Comparison of ENCODE assay signal across 21 cellular contexts in genomic region chr1:61457526-61457925, GRCh38.
DNase-seq lines count a peak whose midpoint lies in the region; ATAC-seq and TF ChIP-seq lines count a peak whose summit lies in the region.
"Had no signal": no experiment of that assay in that cellular context is flagged by ENCODE, and none has a peak within 500 bp of the region (broad histone marks: within the 10 kb centered on the region; RNA-seq: fewer than 3 reads in every experiment).

No MANE protein-coding gene starts in this region.

- H4K20me1 ChIP-seq in PC-9 (ENCODE audit: insufficient read depth): no peaks in the 10 kb centered on the region

- no TSS peak for BruUV-seq in PC-9 (replicated peaks; lab: Mats Ljungman, UMichigan)

- no peaks in the 10 kb centered on the region for H3K36me3 Mint-ChIP-seq in natural killer cell
- no peaks in the 10 kb centered on the region for H3K36me3 Mint-ChIP-seq in natural killer cell treated with Interleukin-12 subunit alpha and Interleukin-12 subunit beta and Interleukin-15 and Interleukin-18, amount 100 ng/mL, for 72 hours
- peaks cover 0 to 6% (median 0%) of the 10 kb centered on the region in 3 donors for H3K36me3 Mint-ChIP-seq in immature natural killer cell

- peaks cover 37 to 52% of the 10 kb centered on the region in 2 donors for H3K4me1 Mint-ChIP-seq in natural killer cell
- peaks cover 32 to 48% of the 10 kb centered on the region in 2 donors for H3K4me1 Mint-ChIP-seq in natural killer cell treated with Interleukin-12 subunit alpha and Interleukin-12 subunit beta and Interleukin-15 and Interleukin-18, amount 100 ng/mL, for 72 hours (ENCODE audit: low read depth in 2 of 2)
- peaks cover 41 to 53% of the 10 kb centered on the region in 2 donors for H3K4me1 Mint-ChIP-seq in immature natural killer cell

- CTCF ChIA-PET in PC-9 (lab: Charles Lee): no interaction called here

- H3K4me3 Mint-ChIP-seq in natural killer cell (peak overlapping the region; percentile 22), immature natural killer cell (peak overlapping the region in 4 of 5 donors; percentile 0 to 34 (median 26))
- H3K4me3 Mint-ChIP-seq in natural killer cell treated with Interleukin-12 subunit alpha and Interleukin-12 subunit beta and Interleukin-15 and Interleukin-18, amount 100 ng/mL, for 72 hours: no peak overlapping the region
- H3K4me3 Mint-ChIP-seq: B cell; CD14-positive monocyte; T-helper 1 cell treated with Interleukin-12 subunit alpha and Interleukin-12 subunit beta and Interleukin-4 antibody, amounts not matched to agents 30 μg/mL and 1 μg/mL, for 36 hours had no signal

- POLR2A ChIA-PET in PC-9 (lab: Charles Lee; ENCODE audit: unreplicated experiment): no interaction called here

- H3K27ac ChIP-seq in foreskin keratinocyte (no peak overlapping the region), PC-9 (no peak overlapping the region)
- H3K27ac ChIP-seq: A549, SJCRH30 had no signal

- H3K79me2 ChIP-seq in PC-9 (ENCODE audit: low read depth): no peaks in the 10 kb centered on the region

- H3K27me3 ChIP-seq in foreskin keratinocyte: no peaks in the 10 kb centered on the region
- H3K27me3 ChIP-seq in PC-9 (ENCODE audit: insufficient read depth, low read depth): no peaks in the 10 kb centered on the region
- H3K27me3 ChIP-seq: SJCRH30 had no signal

- DNase-seq in natural killer cell: no peak
- DNase-seq in natural killer cell treated with Interleukin-12 subunit alpha and Interleukin-12 subunit beta and Interleukin-15 and Interleukin-18, amount 100 ng/mL, for 72 hours (ENCODE audit: low spot score): no peak
- DNase-seq in NOMO-1 treated with DMSO at 0.1 percent for 48 hours (lab: John Stamatoyannopoulos, UW; ENCODE audit: unreplicated experiment): peak; percentile 77
- DNase-seq in immature natural killer cell: no peak
- DNase-seq in foreskin keratinocyte: no peak
- DNase-seq in PC-9: no peak
- no peak for DNase-seq in NCI-H1694 (lab: John Stamatoyannopoulos, UW)
- DNase-seq: DMS79, H7, MM.1S, NCI-H1694 treated with DMSO at 0.1 percent for 48 hours, NCI-H2081 treated with DMSO at 0.1 percent for 48 hours, NCI-H2171 treated with DMSO at 0.1 percent for 48 hours, NCI-H446, NCI-H526, SJCRH30 had no signal

- ATAC-seq in natural killer cell (no peak), foreskin keratinocyte (no peak)
- no peak for ATAC-seq in natural killer cell treated with Interleukin-12 subunit alpha and Interleukin-12 subunit beta and Interleukin-15 and Interleukin-18, amount 100 ng/mL, for 72 hours
- ATAC-seq: A549, Panc1 had no signal

- H3K4me1 ChIP-seq in foreskin keratinocyte (peaks cover 7% of the 10 kb centered on the region), PC-9 (replicated peaks; ENCODE audit: insufficient read depth) (peaks cover 14% of the 10 kb centered on the region)

- no peaks in the 10 kb centered on the region for H3K9me3 ChIP-seq in PC-9 (ENCODE audit: insufficient read depth, low read depth)
- H3K9me3 ChIP-seq: A549, SJCRH30 had no signal

- no peaks in the 10 kb centered on the region for H3K9me3 Mint-ChIP-seq in natural killer cell
- H3K9me3 Mint-ChIP-seq in natural killer cell treated with Interleukin-12 subunit alpha and Interleukin-12 subunit beta and Interleukin-15 and Interleukin-18, amount 100 ng/mL, for 72 hours: no peaks in the 10 kb centered on the region
- H3K9me3 Mint-ChIP-seq in immature natural killer cell: no peaks in the 10 kb centered on the region
- H3K9me3 Mint-ChIP-seq: CD14-positive monocyte; T-helper 1 cell treated with Interleukin-12 subunit alpha and Interleukin-12 subunit beta and Interleukin-4 antibody, amounts not matched to agents 30 μg/mL and 1 μg/mL, for 36 hours had no signal

- H3K27me3 Mint-ChIP-seq in natural killer cell (ENCODE audit: low read depth in 2 of 2) (peaks cover 0 to 26% of the 10 kb centered on the region in 2 donors), immature natural killer cell (ENCODE audit: low read depth in 3 of 3) (peaks cover 2 to 6% (median 2%) of the 10 kb centered on the region in 3 donors)
- H3K27me3 Mint-ChIP-seq in natural killer cell treated with Interleukin-12 subunit alpha and Interleukin-12 subunit beta and Interleukin-15 and Interleukin-18, amount 100 ng/mL, for 72 hours: peaks cover 4 to 12% of the 10 kb centered on the region in 2 donors
- H3K27me3 Mint-ChIP-seq: B cell had no signal

- H3F3A ChIP-seq in PC-9 (ENCODE audit: insufficient read depth, low read depth): no peaks in the 10 kb centered on the region

- no peak overlapping the region for H2AFZ ChIP-seq in PC-9

- H3K4me2 ChIP-seq in PC-9: no peak overlapping the region
- H3K4me2 ChIP-seq: A549 had no signal

- H3K36me3 ChIP-seq in PC-9 (ENCODE audit: low read depth): no peaks in the 10 kb centered on the region

- H3K9me2 ChIP-seq in PC-9 (ENCODE audit: insufficient read depth): no peaks in the 10 kb centered on the region

- H3K27ac Mint-ChIP-seq in natural killer cell: no peak overlapping the region
- no peak overlapping the region for H3K27ac Mint-ChIP-seq in natural killer cell treated with Interleukin-12 subunit alpha and Interleukin-12 subunit beta and Interleukin-15 and Interleukin-18, amount 100 ng/mL, for 72 hours
- peak overlapping the region in 2 of 6 donors; percentile 5 to 12 for H3K27ac Mint-ChIP-seq in immature natural killer cell
- H3K27ac Mint-ChIP-seq: B cell; T-helper 1 cell treated with Interleukin-12 subunit alpha and Interleukin-12 subunit beta and Interleukin-4 antibody, amounts not matched to agents 30 μg/mL and 1 μg/mL, for 36 hours had no signal

- intact Hi-C loops in natural killer cell (cut with micrococcal nuclease): no loop called here
- intact Hi-C loops in PC-9 (cut with micrococcal nuclease; ENCODE audit: unreplicated experiment): loop anchor here (10.0 kb wide), 4 partner anchors 127 to 483 kb away; no protein-coding TSS in a partner anchor

- H3K4me3 ChIP-seq in PC-9: no peak overlapping the region
- H3K4me3 ChIP-seq: A549, SJCRH30 had no signal

- TF ChIP-seq CTCF in natural killer cell (IDR thresholded peaks at IDR 0.05) (no peak), foreskin keratinocyte (conservative IDR thresholded peaks at IDR 0.05) (no peak), PC-9 (conservative IDR thresholded peaks at IDR 0.05) (no peak)
